ENCODE assay signal across 19 cellular contexts in the genomic region with DNA sequence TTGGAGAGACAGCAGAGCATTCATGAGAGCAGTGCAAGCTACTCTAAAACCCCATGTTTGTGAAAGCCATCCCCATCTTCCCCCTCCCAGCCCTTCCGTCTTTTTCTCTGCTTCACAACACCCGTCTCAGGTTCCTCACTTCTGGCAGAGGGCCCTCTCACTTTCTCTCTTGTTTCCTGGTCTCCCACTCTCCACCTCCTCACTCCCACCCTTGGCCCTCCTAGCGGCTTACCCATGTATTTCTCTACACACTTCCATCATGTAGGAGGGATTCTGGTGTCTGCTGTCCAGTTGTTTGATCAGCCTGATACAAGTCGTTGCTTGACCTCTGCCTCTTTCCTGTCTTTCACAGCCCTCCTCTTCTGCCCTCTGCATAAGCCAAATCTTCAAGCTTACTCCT.
DNase-seq lines count a peak whose midpoint lies in the region; ATAC-seq lines count a peak whose summit lies in the region.
"Had no signal": no experiment of that assay in that cellular context is flagged by ENCODE, and none has a peak within 500 bp of the region (broad histone marks: within the 10 kb centered on the region; RNA-seq: fewer than 3 reads in every experiment).

No MANE protein-coding gene starts in this region.

- no peak for ATAC-seq in CD4-positive, CD25-positive, alpha-beta regulatory T cell (ENCODE audit: low read depth in 2 of 2)
- no peak for ATAC-seq in activated naive CD4-positive, alpha-beta T cell treated with anti-CD3 and anti-CD28 coated beads, Interleukin-2, amount 50 U/mL, for 72 hours
- no peak for ATAC-seq in naive thymus-derived CD4-positive, alpha-beta T cell
- ATAC-seq in left lobe of liver, result no peak

- peak overlapping the region; percentile 50 for H3K4me3 Mint-ChIP-seq in activated CD4-positive, alpha-beta T cell treated with anti-CD3 and anti-CD28 coated beads, Interleukin-2, amount 10 ng/mL, durations not matched to agents 24 days and 14 days
- H3K4me3 Mint-ChIP-seq in CD4-positive, CD25-positive, alpha-beta regulatory T cell, result peak overlapping the region in 1 of 4 donors; percentile 40
- H3K4me3 Mint-ChIP-seq in naive thymus-derived CD4-positive, alpha-beta T cell, result peak overlapping the region in 1 of 10 donors; percentile 75
- H3K4me3 Mint-ChIP-seq: nephron had no signal

- peaks cover 48% of the 10 kb centered on the region for H3K36me3 Mint-ChIP-seq in activated CD4-positive, alpha-beta T cell treated with anti-CD3 and anti-CD28 coated beads, Interleukin-2, amount 10 ng/mL, durations not matched to agents 24 days and 14 days (ENCODE audit: low read depth)
- peaks cover 16% of the 10 kb centered on the region for H3K36me3 Mint-ChIP-seq in CD4-positive, CD25-positive, alpha-beta regulatory T cell
- H3K36me3 Mint-ChIP-seq in activated naive CD4-positive, alpha-beta T cell treated with anti-CD3 and anti-CD28 coated beads, Interleukin-2, amount 50 U/mL, for 72 hours, result peaks cover 32 to 45% of the 10 kb centered on the region in 2 donors
- peaks cover 5 to 55% (median 11%) of the 10 kb centered on the region in 5 donors for H3K36me3 Mint-ChIP-seq in naive thymus-derived CD4-positive, alpha-beta T cell

- no peak overlapping the region for H3K27ac ChIP-seq in CD4-positive, CD25-positive, alpha-beta regulatory T cell (ENCODE audit: insufficient read depth, low read length, poor library complexity, severe bottlenecking)
- no peak overlapping the region for H3K27ac ChIP-seq in naive thymus-derived CD4-positive, alpha-beta T cell (ENCODE audit: low read depth, low read length)
- H3K27ac ChIP-seq: VCaP had no signal

- intact Hi-C loops in activated CD4-positive, alpha-beta T cell treated with anti-CD3 and anti-CD28 coated beads, Interleukin-2, amount 10 ng/mL, durations not matched to agents 24 days and 14 days (cut with micrococcal nuclease), result loop anchor here (2.0 kb wide), 2 partner anchors 21 to 179 kb away; no protein-coding TSS in a partner anchor
- intact Hi-C loops in naive thymus-derived CD4-positive, alpha-beta T cell (cut with micrococcal nuclease), result loop anchor here in 1 of 2 donors (10.0 kb wide), 1 partner anchor 451 kb away; the partner anchor contains the start of gene GBP5

- H3K4me1 ChIP-seq in CD4-positive, CD25-positive, alpha-beta regulatory T cell (ENCODE audit: control insufficient read depth, insufficient read depth, low read length, poor library complexity, severe bottlenecking), result peaks cover 21% of the 10 kb centered on the region
- H3K4me1 ChIP-seq in naive thymus-derived CD4-positive, alpha-beta T cell (ENCODE audit: control insufficient read depth in 2 of 2, insufficient read depth in 2 of 2, low read length in 2 of 2), result peaks cover 6 to 30% of the 10 kb centered on the region in 2 donors
- H3K4me1 ChIP-seq: HAP-1 had no signal

- H3K9me3 Mint-ChIP-seq in activated CD4-positive, alpha-beta T cell treated with anti-CD3 and anti-CD28 coated beads, Interleukin-2, amount 10 ng/mL, durations not matched to agents 24 days and 14 days, result peaks cover 25% of the 10 kb centered on the region
- H3K9me3 Mint-ChIP-seq in CD4-positive, CD25-positive, alpha-beta regulatory T cell, result peaks cover 0 to 3% (median 0%) of the 10 kb centered on the region in 7 donors
- H3K9me3 Mint-ChIP-seq in activated naive CD4-positive, alpha-beta T cell treated with anti-CD3 and anti-CD28 coated beads, Interleukin-2, amount 50 U/mL, for 72 hours, result peaks cover 15 to 19% of the 10 kb centered on the region in 2 donors
- peaks cover 0 to 9% (median 0%) of the 10 kb centered on the region in 11 donors for H3K9me3 Mint-ChIP-seq in naive thymus-derived CD4-positive, alpha-beta T cell
- H3K9me3 Mint-ChIP-seq: nephron had no signal

- no peaks in the 10 kb centered on the region for H3K27me3 Mint-ChIP-seq in activated CD4-positive, alpha-beta T cell treated with anti-CD3 and anti-CD28 coated beads, Interleukin-2, amount 10 ng/mL, durations not matched to agents 24 days and 14 days
- no peaks in the 10 kb centered on the region for H3K27me3 Mint-ChIP-seq in CD4-positive, CD25-positive, alpha-beta regulatory T cell
- H3K27me3 Mint-ChIP-seq in naive thymus-derived CD4-positive, alpha-beta T cell, result no peaks in the 10 kb centered on the region

- peaks cover 72% of the 10 kb centered on the region for H3K4me1 Mint-ChIP-seq in activated CD4-positive, alpha-beta T cell treated with anti-CD3 and anti-CD28 coated beads, Interleukin-2, amount 10 ng/mL, durations not matched to agents 24 days and 14 days
- H3K4me1 Mint-ChIP-seq in CD4-positive, CD25-positive, alpha-beta regulatory T cell, result peaks cover 32 to 67% (median 53%) of the 10 kb centered on the region in 4 donors
- H3K4me1 Mint-ChIP-seq in naive thymus-derived CD4-positive, alpha-beta T cell, result peaks cover 29 to 80% (median 40%) of the 10 kb centered on the region in 7 donors

- POLR2A ChIA-PET in naive thymus-derived CD4-positive, alpha-beta T cell (lab: Charles Lee), result no interaction called here

- CTCF ChIA-PET in naive thymus-derived CD4-positive, alpha-beta T cell (lab: Charles Lee), result no interaction called here

- no peak for DNase-seq in activated CD4-positive, alpha-beta T cell treated with anti-CD3 and anti-CD28 coated beads, Interleukin-2, amount 10 ng/mL, durations not matched to agents 24 days and 14 days
- DNase-seq in activated CD4-positive, alpha-beta T cell treated with anti-CD3 and anti-CD28 coated beads for 4 hours, result no peak
- no peak for DNase-seq in CD4-positive, CD25-positive, alpha-beta regulatory T cell
- no peak for DNase-seq in activated naive CD4-positive, alpha-beta T cell treated with anti-CD3 and anti-CD28 coated beads, Interleukin-2, amount 50 U/mL, for 72 hours (ENCODE audit: low spot score in 2 of 2)
- DNase-seq in naive thymus-derived CD4-positive, alpha-beta T cell, result no peak
- DNase-seq in activated gamma-delta T cell (lab: John Stamatoyannopoulos, UW), result no peak
- DNase-seq in glomerular visceral epithelial cell (ENCODE audit: extremely low spot score), result no peak
- no peak for DNase-seq in left lobe of liver (ENCODE audit: low spot score)
- DNase-seq: ACHN; Calu3; cortex of kidney; hippocampal formation; KBM-7; left lung; NCI-H1417; stimulated activated CD4-positive, alpha-beta T cell treated with anti-CD3 and anti-CD28 coated beads, Interleukin-15, amount 100 ng/mL, for 24 hours had no signal

- H3K27me3 ChIP-seq in CD4-positive, CD25-positive, alpha-beta regulatory T cell (ENCODE audit: control insufficient read depth, insufficient read depth, low read length), result no peaks in the 10 kb centered on the region
- H3K27me3 ChIP-seq in naive thymus-derived CD4-positive, alpha-beta T cell (ENCODE audit: control insufficient read depth in 2 of 2, insufficient read depth in 2 of 2, low read length in 2 of 2), result no peaks in the 10 kb centered on the region
- H3K27me3 ChIP-seq: left lung had no signal

- H3K27ac Mint-ChIP-seq in activated CD4-positive, alpha-beta T cell treated with anti-CD3 and anti-CD28 coated beads, Interleukin-2, amount 10 ng/mL, durations not matched to agents 24 days and 14 days, result peak overlapping the region; percentile 100
- peak overlapping the region; percentile 15 to 75 (median 61) for H3K27ac Mint-ChIP-seq in CD4-positive, CD25-positive, alpha-beta regulatory T cell
- H3K27ac Mint-ChIP-seq in activated naive CD4-positive, alpha-beta T cell treated with anti-CD3 and anti-CD28 coated beads, Interleukin-2, amount 50 U/mL, for 72 hours, result peak overlapping the region; percentile 94 to 96
- H3K27ac Mint-ChIP-seq in naive thymus-derived CD4-positive, alpha-beta T cell, result peak overlapping the region in 6 of 9 donors; percentile 41 to 89 (median 68)

- no peak overlapping the region for H3K4me3 ChIP-seq in CD4-positive, CD25-positive, alpha-beta regulatory T cell (ENCODE audit: low read depth, low read length)
- H3K4me3 ChIP-seq in naive thymus-derived CD4-positive, alpha-beta T cell (ENCODE audit: low read length), result no peak overlapping the region
- H3K4me3 ChIP-seq: HAP-1, left lung had no signal

- no peaks in the 10 kb centered on the region for H3K36me3 ChIP-seq in CD4-positive, CD25-positive, alpha-beta regulatory T cell (ENCODE audit: control insufficient read depth, insufficient read depth, low read length)
- no peaks in the 10 kb centered on the region for H3K36me3 ChIP-seq in naive thymus-derived CD4-positive, alpha-beta T cell (ENCODE audit: control insufficient read depth in 2 of 3, insufficient read depth in 3 of 3, low read length in 3 of 3)
- H3K36me3 ChIP-seq: HAP-1, left lung had no signal

- H3K9me3 ChIP-seq in CD4-positive, CD25-positive, alpha-beta regulatory T cell (ENCODE audit: control insufficient read depth in 2 of 2, low read length in 2 of 2), result no peaks in the 10 kb centered on the region
- no peaks in the 10 kb centered on the region for H3K9me3 ChIP-seq in naive thymus-derived CD4-positive, alpha-beta T cell (ENCODE audit: control insufficient read depth in 2 of 3, low read length in 3 of 3)
- H3K9me3 ChIP-seq: HAP-1, left lung had no signal
